ENCODE assay signal across 3 cellular contexts in the genomic region with DNA sequence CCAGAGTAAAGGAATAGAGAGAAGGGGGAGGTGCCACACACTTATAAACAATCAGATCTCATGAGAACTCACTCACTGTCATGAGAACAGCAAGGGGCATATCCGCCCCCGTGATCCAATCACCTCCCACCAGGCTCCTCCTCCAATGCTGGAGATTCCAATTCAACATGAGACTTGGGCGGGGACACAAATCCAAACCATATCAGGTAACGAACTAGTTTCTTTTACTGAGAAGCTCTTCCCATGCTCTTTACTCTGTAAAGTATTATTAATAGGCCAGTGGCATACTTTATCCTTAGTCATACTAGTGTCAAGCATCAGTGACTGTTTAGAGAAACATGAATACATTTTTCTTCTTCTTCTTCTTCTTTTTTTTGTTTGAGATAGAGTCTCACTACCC.
TF ChIP-seq lines count a peak whose summit lies in the region.

No MANE protein-coding gene starts in this region.

TF ChIP-seq in SK-N-SH treated with all-trans-retinoic acid at 6 μM for 48 hours, 23 proteins besides CTCF, POLR2A, EP300 and RAD21 (continues in another document):
- no peak for TF ChIP-seq ZFP3 (CRISPR knock-in tag; IDR thresholded peaks at IDR 0.05)
- TF ChIP-seq, protein P1, sequence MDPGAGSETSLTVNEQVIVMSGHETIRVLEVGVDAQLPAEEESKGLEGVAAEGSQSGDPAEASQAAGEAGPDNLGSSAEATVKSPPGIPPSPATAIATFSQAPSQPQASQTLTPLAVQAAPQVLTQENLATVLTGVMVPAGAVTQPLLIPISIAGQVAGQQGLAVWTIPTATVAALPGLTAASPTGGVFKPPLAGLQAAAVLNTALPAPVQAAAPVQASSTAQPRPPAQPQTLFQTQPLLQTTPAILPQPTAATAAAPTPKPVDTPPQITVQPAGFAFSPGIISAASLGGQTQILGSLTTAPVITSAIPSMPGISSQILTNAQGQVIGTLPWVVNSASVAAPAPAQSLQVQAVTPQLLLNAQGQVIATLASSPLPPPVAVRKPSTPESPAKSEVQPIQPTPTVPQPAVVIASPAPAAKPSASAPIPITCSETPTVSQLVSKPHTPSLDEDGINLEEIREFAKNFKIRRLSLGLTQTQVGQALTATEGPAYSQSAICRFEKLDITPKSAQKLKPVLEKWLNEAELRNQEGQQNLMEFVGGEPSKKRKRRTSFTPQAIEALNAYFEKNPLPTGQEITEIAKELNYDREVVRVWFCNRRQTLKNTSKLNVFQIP (CRISPR knock-in tag; IDR thresholded peaks at IDR 0.05; ENCODE audit: borderline replicate concordance, low read depth) = no peak
- TF ChIP-seq, protein P2, sequence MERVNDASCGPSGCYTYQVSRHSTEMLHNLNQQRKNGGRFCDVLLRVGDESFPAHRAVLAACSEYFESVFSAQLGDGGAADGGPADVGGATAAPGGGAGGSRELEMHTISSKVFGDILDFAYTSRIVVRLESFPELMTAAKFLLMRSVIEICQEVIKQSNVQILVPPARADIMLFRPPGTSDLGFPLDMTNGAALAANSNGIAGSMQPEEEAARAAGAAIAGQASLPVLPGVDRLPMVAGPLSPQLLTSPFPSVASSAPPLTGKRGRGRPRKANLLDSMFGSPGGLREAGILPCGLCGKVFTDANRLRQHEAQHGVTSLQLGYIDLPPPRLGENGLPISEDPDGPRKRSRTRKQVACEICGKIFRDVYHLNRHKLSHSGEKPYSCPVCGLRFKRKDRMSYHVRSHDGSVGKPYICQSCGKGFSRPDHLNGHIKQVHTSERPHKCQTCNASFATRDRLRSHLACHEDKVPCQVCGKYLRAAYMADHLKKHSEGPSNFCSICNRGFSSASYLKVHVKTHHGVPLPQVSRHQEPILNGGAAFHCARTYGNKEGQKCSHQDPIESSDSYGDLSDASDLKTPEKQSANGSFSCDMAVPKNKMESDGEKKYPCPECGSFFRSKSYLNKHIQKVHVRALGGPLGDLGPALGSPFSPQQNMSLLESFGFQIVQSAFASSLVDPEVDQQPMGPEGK (CRISPR knock-in tag; IDR thresholded peaks at IDR 0.05; ENCODE audit: borderline replicate concordance) = no peak
- no peak for TF ChIP-seq ESRRG (CRISPR knock-in tag; IDR thresholded peaks at IDR 0.05)
- no peak for TF ChIP-seq ZNF8 (CRISPR knock-in tag; IDR thresholded peaks at IDR 0.05)
- TF ChIP-seq CSDC2 (CRISPR knock-in tag; IDR thresholded peaks at IDR 0.05) = no peak
- no peak for TF ChIP-seq RARB (CRISPR knock-in tag; IDR thresholded peaks at IDR 0.05)
- TF ChIP-seq, protein P3, sequence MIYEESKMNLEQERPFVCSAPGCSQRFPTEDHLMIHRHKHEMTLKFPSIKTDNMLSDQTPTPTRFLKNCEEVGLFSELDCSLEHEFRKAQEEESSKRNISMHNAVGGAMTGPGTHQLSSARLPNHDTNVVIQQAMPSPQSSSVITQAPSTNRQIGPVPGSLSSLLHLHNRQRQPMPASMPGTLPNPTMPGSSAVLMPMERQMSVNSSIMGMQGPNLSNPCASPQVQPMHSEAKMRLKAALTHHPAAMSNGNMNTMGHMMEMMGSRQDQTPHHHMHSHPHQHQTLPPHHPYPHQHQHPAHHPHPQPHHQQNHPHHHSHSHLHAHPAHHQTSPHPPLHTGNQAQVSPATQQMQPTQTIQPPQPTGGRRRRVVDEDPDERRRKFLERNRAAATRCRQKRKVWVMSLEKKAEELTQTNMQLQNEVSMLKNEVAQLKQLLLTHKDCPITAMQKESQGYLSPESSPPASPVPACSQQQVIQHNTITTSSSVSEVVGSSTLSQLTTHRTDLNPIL (CRISPR knock-in tag; IDR thresholded peaks at IDR 0.05; ENCODE audit: low read depth) = no peak
- no peak for TF ChIP-seq BACH2 (CRISPR knock-in tag; IDR thresholded peaks at IDR 0.05; ENCODE audit: borderline replicate concordance)
- TF ChIP-seq ISL1 (CRISPR knock-in tag; IDR thresholded peaks at IDR 0.05) = no peak
- no peak for TF ChIP-seq SNAI2 (CRISPR knock-in tag; IDR thresholded peaks at IDR 0.05)
- no peak for TF ChIP-seq TOX (CRISPR knock-in tag; IDR thresholded peaks at IDR 0.05; ENCODE audit: borderline replicate concordance)
- no peak for TF ChIP-seq ZC3H10 (CRISPR knock-in tag; IDR thresholded peaks at IDR 0.05)

TF ChIP-seq in SK-N-SH, 30 proteins besides CTCF, POLR2A, EP300 and RAD21 (continued from another document and continues in another):
- TF ChIP-seq RFX5 (IDR thresholded peaks at IDR 0.05; ENCODE audit: low read length) (no peak), POLR2AphosphoS5 (IDR thresholded peaks at IDR 0.05; ENCODE audit: low read depth, low read length) (no peak), SIN3A (IDR thresholded peaks at IDR 0.05; ENCODE audit: borderline replicate concordance, low read depth, low read length) (no peak), RCOR1 (IDR thresholded peaks at IDR 0.05; ENCODE audit: low read length) (no peak), SMC3 (IDR thresholded peaks at IDR 0.05; ENCODE audit: low read depth, low read length) (no peak), RXRA (IDR thresholded peaks at IDR 0.05; ENCODE audit: borderline replicate concordance, low read depth) (no peak), TCF12 (IDR thresholded peaks at IDR 0.05) (no peak), MXI1 (IDR thresholded peaks at IDR 0.05; ENCODE audit: low read depth, low read length) (no peak), NFIC (IDR thresholded peaks at IDR 0.05; ENCODE audit: borderline replicate concordance) (no peak)
- TF ChIP-seq, protein P4, sequence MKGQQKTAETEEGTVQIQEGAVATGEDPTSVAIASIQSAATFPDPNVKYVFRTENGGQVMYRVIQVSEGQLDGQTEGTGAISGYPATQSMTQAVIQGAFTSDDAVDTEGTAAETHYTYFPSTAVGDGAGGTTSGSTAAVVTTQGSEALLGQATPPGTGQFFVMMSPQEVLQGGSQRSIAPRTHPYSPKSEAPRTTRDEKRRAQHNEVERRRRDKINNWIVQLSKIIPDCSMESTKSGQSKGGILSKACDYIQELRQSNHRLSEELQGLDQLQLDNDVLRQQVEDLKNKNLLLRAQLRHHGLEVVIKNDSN (IDR thresholded peaks at IDR 0.05; ENCODE audit: borderline replicate concordance, low read depth) = no peak
- TF ChIP-seq, protein P5, sequence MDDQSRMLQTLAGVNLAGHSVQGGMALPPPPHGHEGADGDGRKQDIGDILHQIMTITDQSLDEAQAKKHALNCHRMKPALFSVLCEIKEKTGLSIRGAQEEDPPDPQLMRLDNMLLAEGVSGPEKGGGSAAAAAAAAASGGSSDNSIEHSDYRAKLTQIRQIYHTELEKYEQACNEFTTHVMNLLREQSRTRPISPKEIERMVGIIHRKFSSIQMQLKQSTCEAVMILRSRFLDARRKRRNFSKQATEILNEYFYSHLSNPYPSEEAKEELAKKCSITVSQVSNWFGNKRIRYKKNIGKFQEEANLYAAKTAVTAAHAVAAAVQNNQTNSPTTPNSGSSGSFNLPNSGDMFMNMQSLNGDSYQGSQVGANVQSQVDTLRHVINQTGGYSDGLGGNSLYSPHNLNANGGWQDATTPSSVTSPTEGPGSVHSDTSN (IDR thresholded peaks at IDR 0.05) = no peak
- TF ChIP-seq, protein P6, sequence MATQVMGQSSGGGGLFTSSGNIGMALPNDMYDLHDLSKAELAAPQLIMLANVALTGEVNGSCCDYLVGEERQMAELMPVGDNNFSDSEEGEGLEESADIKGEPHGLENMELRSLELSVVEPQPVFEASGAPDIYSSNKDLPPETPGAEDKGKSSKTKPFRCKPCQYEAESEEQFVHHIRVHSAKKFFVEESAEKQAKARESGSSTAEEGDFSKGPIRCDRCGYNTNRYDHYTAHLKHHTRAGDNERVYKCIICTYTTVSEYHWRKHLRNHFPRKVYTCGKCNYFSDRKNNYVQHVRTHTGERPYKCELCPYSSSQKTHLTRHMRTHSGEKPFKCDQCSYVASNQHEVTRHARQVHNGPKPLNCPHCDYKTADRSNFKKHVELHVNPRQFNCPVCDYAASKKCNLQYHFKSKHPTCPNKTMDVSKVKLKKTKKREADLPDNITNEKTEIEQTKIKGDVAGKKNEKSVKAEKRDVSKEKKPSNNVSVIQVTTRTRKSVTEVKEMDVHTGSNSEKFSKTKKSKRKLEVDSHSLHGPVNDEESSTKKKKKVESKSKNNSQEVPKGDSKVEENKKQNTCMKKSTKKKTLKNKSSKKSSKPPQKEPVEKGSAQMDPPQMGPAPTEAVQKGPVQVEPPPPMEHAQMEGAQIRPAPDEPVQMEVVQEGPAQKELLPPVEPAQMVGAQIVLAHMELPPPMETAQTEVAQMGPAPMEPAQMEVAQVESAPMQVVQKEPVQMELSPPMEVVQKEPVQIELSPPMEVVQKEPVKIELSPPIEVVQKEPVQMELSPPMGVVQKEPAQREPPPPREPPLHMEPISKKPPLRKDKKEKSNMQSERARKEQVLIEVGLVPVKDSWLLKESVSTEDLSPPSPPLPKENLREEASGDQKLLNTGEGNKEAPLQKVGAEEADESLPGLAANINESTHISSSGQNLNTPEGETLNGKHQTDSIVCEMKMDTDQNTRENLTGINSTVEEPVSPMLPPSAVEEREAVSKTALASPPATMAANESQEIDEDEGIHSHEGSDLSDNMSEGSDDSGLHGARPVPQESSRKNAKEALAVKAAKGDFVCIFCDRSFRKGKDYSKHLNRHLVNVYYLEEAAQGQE (IDR thresholded peaks at IDR 0.05; ENCODE audit: low read depth, low read length) = no peak
- TF ChIP-seq, protein P7, sequence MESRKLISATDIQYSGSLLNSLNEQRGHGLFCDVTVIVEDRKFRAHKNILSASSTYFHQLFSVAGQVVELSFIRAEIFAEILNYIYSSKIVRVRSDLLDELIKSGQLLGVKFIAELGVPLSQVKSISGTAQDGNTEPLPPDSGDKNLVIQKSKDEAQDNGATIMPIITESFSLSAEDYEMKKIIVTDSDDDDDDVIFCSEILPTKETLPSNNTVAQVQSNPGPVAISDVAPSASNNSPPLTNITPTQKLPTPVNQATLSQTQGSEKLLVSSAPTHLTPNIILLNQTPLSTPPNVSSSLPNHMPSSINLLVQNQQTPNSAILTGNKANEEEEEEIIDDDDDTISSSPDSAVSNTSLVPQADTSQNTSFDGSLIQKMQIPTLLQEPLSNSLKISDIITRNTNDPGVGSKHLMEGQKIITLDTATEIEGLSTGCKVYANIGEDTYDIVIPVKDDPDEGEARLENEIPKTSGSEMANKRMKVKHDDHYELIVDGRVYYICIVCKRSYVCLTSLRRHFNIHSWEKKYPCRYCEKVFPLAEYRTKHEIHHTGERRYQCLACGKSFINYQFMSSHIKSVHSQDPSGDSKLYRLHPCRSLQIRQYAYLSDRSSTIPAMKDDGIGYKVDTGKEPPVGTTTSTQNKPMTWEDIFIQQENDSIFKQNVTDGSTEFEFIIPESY (IDR thresholded peaks at IDR 0.05; ENCODE audit: borderline replicate concordance, low read depth) = no peak

TF ChIP-seq in IMR-90, 13 proteins besides CTCF, POLR2A, EP300 and RAD21:
- TF ChIP-seq MXI1 (IDR thresholded peaks at IDR 0.05; ENCODE audit: borderline replicate concordance, low read depth, low read length) (no peak), RFX5 (IDR thresholded peaks at IDR 0.05; ENCODE audit: low read depth, low read length) (no peak), BHLHE40 (IDR thresholded peaks at IDR 0.05; ENCODE audit: low read depth, low read length) (no peak)
